25 cellular contexts compared by ENCODE assay signal in genomic region chr10:120278069-120278468, GRCh38.
DNase-seq lines count a peak whose midpoint lies in the region; ATAC-seq and TF ChIP-seq lines count a peak whose summit lies in the region.
"Had no signal": no experiment of that assay in that cellular context is flagged by ENCODE, and none has a peak within 500 bp of the region (broad histone marks: within the 10 kb centered on the region; RNA-seq: fewer than 3 reads in every experiment).

No MANE protein-coding gene starts in this region.

- DNase-seq in GM23338 (ENCODE audit: low spot score) (peak; percentile 76), NT2/D1 (ENCODE audit: low read depth, low spot score) (peak; percentile 54), iPS DF 4.7 (ENCODE audit: extremely low read depth, low spot score) (peak; percentile 14), mesendoderm (peak; percentile 0), MM.1S (no peak), sigmoid colon (no peak)
- DNase-seq in activated naive CD4-positive, alpha-beta T cell treated with Interleukin-2 at 50 U/mL for 16 hours: no peak
- DNase-seq: CD4-positive, alpha-beta T cell; GDM1; GOT3; IMR-90; KG1; NCI-H1048; NCI-H1417; NCI-H1694; NCI-H2029 treated with DMSO at 0.1 percent for 48 hours; NCI-H446 treated with DMSO at 0.1 percent for 48 hours; NCI-H526; NCI-H82; NK-92 treated with Interleukin-12 subunit alpha and Interleukin-12 subunit beta, amount 100 ng/mL, for 24 hours; Right ventricle myocardium superior; RPMI8226 had no signal

- H2BK120ac ChIP-seq in mesendoderm (ENCODE audit: low read depth, low read length): no peak overlapping the region

- H3K9me3 Mint-ChIP-seq in GM23338: no peaks in the 10 kb centered on the region
- H3K9me3 Mint-ChIP-seq: CD4-positive, alpha-beta T cell had no signal

- no peak overlapping the region for H3K56ac ChIP-seq in mesendoderm (ENCODE audit: low read length)

- H3K79me2 ChIP-seq in GM23338 (replicated peaks; ENCODE audit: insufficient read depth): no peaks in the 10 kb centered on the region
- no peaks in the 10 kb centered on the region for H3K79me2 ChIP-seq in mesendoderm (ENCODE audit: control insufficient read depth, insufficient read depth, low read length)
- no peaks in the 10 kb centered on the region for H3K79me2 ChIP-seq in MM.1S (ENCODE audit: low read length)

- peaks cover 33% of the 10 kb centered on the region; the same call in 2 of the 3 replicates for H3K4me1 Mint-ChIP-seq in GM23338

- H4K8ac ChIP-seq in mesendoderm (ENCODE audit: low read depth, low read length): no peak overlapping the region

- no peak overlapping the region for H2AK5ac ChIP-seq in mesendoderm (ENCODE audit: low read length)

- H3K4me3 ChIP-seq in GM23338: no peak overlapping the region
- H3K4me3 ChIP-seq in NT2/D1 (ENCODE audit: insufficient read length, low read depth): no peak overlapping the region
- H3K4me3 ChIP-seq in mesendoderm (ENCODE audit: low read length): no peak overlapping the region
- H3K4me3 ChIP-seq in MM.1S (ENCODE audit: low read length): no peak overlapping the region
- no peak overlapping the region for H3K4me3 ChIP-seq in sigmoid colon
- H3K4me3 ChIP-seq: BLaER1, GM12878, SJSA1 had no signal

- no peaks in the 10 kb centered on the region for H3K79me1 ChIP-seq in mesendoderm (ENCODE audit: low read length)

- H3F3A ChIP-seq in GM23338 (replicated peaks; ENCODE audit: low read depth): no peaks in the 10 kb centered on the region
- H3F3A ChIP-seq in MM.1S (ENCODE audit: insufficient read depth, low read length): no peaks in the 10 kb centered on the region

- H2AFZ ChIP-seq in GM23338: no peak overlapping the region
- no peak overlapping the region for H2AFZ ChIP-seq in MM.1S (ENCODE audit: low read length)

- no peak overlapping the region for H2BK5ac ChIP-seq in mesendoderm (ENCODE audit: low read length)

- H3K36me3 Mint-ChIP-seq in GM23338 (ENCODE audit: low read depth): no peaks in the 10 kb centered on the region

- WGBS in mesendoderm (ENCODE audit: extremely low coverage, insufficient coverage, low lambda C conversion rate): no CpG with 5 or more reads among the region's 1 CpG
- 36 to 45% methylated on average over 1 of the region's 1 CpG for WGBS in sigmoid colon, 2 donors

- no peak overlapping the region for H2BK15ac ChIP-seq in mesendoderm (replicated peaks; ENCODE audit: low read depth)

- no peak overlapping the region for H4K5ac ChIP-seq in mesendoderm (ENCODE audit: low read length)

- no peak overlapping the region for H3K23ac ChIP-seq in mesendoderm (ENCODE audit: low read length)

- no peak overlapping the region for H3K4ac ChIP-seq in mesendoderm (ENCODE audit: low read depth, low read length)

- H3K27ac ChIP-seq in GM23338 (ENCODE audit: low read depth) (no peak overlapping the region), mesendoderm (ENCODE audit: low read depth, low read length) (no peak overlapping the region), MM.1S (ENCODE audit: low read length) (no peak overlapping the region), sigmoid colon (no peak overlapping the region)
- H3K27ac ChIP-seq: BLaER1, SJSA1 had no signal

- peak overlapping the region; percentile 45 for H3K27ac Mint-ChIP-seq in GM23338
- H3K27ac Mint-ChIP-seq: CD4-positive, alpha-beta T cell had no signal

- H3K36me3 ChIP-seq in GM23338 (ENCODE audit: insufficient read depth) (no peaks in the 10 kb centered on the region), NT2/D1 (ENCODE audit: insufficient read depth, insufficient read length, low read length) (no peaks in the 10 kb centered on the region), mesendoderm (ENCODE audit: control insufficient read depth, insufficient read depth, low read length) (no peaks in the 10 kb centered on the region), MM.1S (replicated peaks; ENCODE audit: insufficient read depth, low read length) (no peaks in the 10 kb centered on the region), sigmoid colon (no peaks in the 10 kb centered on the region)
- H3K36me3 ChIP-seq: BLaER1, SJSA1 had no signal

- H4K20me1 ChIP-seq in GM23338 (replicated peaks; ENCODE audit: insufficient read depth) (no peaks in the 10 kb centered on the region), MM.1S (ENCODE audit: insufficient read depth, low read length) (no peaks in the 10 kb centered on the region)
- H4K20me1 ChIP-seq: BLaER1 had no signal

- peaks cover 9% of the 10 kb centered on the region for H3K27me3 Mint-ChIP-seq in GM23338 (ENCODE audit: insufficient read depth, low read depth, poor library complexity)

- H3K9ac ChIP-seq in NT2/D1 (ENCODE audit: insufficient read length, low read depth): no peak overlapping the region
- no peak overlapping the region for H3K9ac ChIP-seq in mesendoderm (ENCODE audit: low read length)
- no peak overlapping the region for H3K9ac ChIP-seq in MM.1S (ENCODE audit: low read length)
- H3K9ac ChIP-seq: BLaER1 had no signal

- no peaks in the 10 kb centered on the region for H3K9me3 ChIP-seq in NT2/D1 (ENCODE audit: insufficient read depth, low read length)
- no peaks in the 10 kb centered on the region for H3K9me3 ChIP-seq in MM.1S (replicated peaks; ENCODE audit: insufficient read depth, low read length)
- H3K9me3 ChIP-seq in sigmoid colon: no peaks in the 10 kb centered on the region
- H3K9me3 ChIP-seq: BLaER1, SJSA1 had no signal

- peak overlapping the region; percentile 11; the same call in 1 of the 3 replicates for H3K4me3 Mint-ChIP-seq in GM23338
- H3K4me3 Mint-ChIP-seq: CD4-positive, alpha-beta T cell had no signal

- H3K4me2 ChIP-seq in GM23338: 0 out of 2 replicates have a peak overlapping the region, but pooled peaks have one; percentile 13
- no peak overlapping the region for H3K4me2 ChIP-seq in mesendoderm (ENCODE audit: low read length)
- no peak overlapping the region for H3K4me2 ChIP-seq in MM.1S (ENCODE audit: low read depth, low read length)

- TF ChIP-seq EP300 in sigmoid colon (IDR thresholded peaks at IDR 0.05): no peak

- H3K9me2 ChIP-seq in GM23338 (ENCODE audit: insufficient read depth) (peaks cover 10% of the 10 kb centered on the region), MM.1S (replicated peaks; ENCODE audit: insufficient read depth, low read length) (no peaks in the 10 kb centered on the region)

- TF ChIP-seq CTCF in GM23338 (conservative IDR thresholded peaks at IDR 0.05; ENCODE audit: low read depth in 2 of 2): no peak
- TF ChIP-seq CTCF in MM.1S (IDR thresholded peaks at IDR 0.05; ENCODE audit: low read length): no peak
- no peak for TF ChIP-seq CTCF in sigmoid colon (IDR thresholded peaks at IDR 0.05)

- ATAC-seq in GM23338: peak; percentile 96
- ATAC-seq: GM12878 had no signal

- H3K4me1 ChIP-seq in GM23338 (ENCODE audit: insufficient read depth) (peaks cover 21% of the 10 kb centered on the region), NT2/D1 (ENCODE audit: insufficient read depth, insufficient read length) (peaks cover 2% of the 10 kb centered on the region), mesendoderm (ENCODE audit: control insufficient read depth, low read depth, low read length) (no peaks in the 10 kb centered on the region), MM.1S (ENCODE audit: low read length) (no peaks in the 10 kb centered on the region), sigmoid colon (no peaks in the 10 kb centered on the region)
- H3K4me1 ChIP-seq: SJSA1 had no signal

- H3K18ac ChIP-seq in mesendoderm (ENCODE audit: low read length): no peak overlapping the region

- TF ChIP-seq POLR2A in sigmoid colon (IDR thresholded peaks at IDR 0.05): no peak

- intact Hi-C loops in sigmoid colon (cut with DNase I): no loop called here

- H3K27me3 ChIP-seq in GM23338 (ENCODE audit: insufficient read depth) (no peaks in the 10 kb centered on the region; the same call in 1 of the 2 replicates), NT2/D1 (ENCODE audit: insufficient read depth, insufficient read length) (no peaks in the 10 kb centered on the region), mesendoderm (ENCODE audit: insufficient read depth, low read length, poor library complexity) (no peaks in the 10 kb centered on the region), MM.1S (replicated peaks; ENCODE audit: insufficient read depth, low read length) (no peaks in the 10 kb centered on the region), sigmoid colon (no peaks in the 10 kb centered on the region)
- H3K27me3 ChIP-seq: BLaER1 had no signal

TF ChIP-seq in GM23338, 12 proteins besides CTCF, POLR2A, EP300 and RAD21 (continues in another document):
- TF ChIP-seq ZNF114 (CRISPR knock-in tag; IDR thresholded peaks at IDR 0.05) (no peak), POLR2AphosphoS5 (IDR thresholded peaks at IDR 0.05; ENCODE audit: low read depth) (peak; percentile 30; the same call in 1 of the 2 replicates), NANOG (IDR thresholded peaks at IDR 0.05; ENCODE audit: borderline replicate concordance) (peak; percentile 58)

Comparison
In these comparisons a context has a peak if more than half of its experiments do, and no peak if none do; other contexts are left out.
1. DNase-seq: peak in GM23338 (single experiment), NT2/D1 (single experiment), iPS DF 4.7 (single experiment) and mesendoderm (single experiment); none in MM.1S (single experiment), sigmoid colon (single experiment) and activated naive CD4-positive, alpha-beta T cell treated with Interleukin-2 at 50 U/mL for 16 hours (single experiment).